8 cellular contexts compared by ENCODE assay signal in genomic region chr3:113698891-113699465, GRCh38. TPM values are rescaled to one million over a fixed set of nuclear protein-coding genes. Genes with fewer than 3 reads are reported as not detected.
A peak's percentile ranks its signal among the peaks of the same experiment; 100 is the strongest.
DNase-seq lines count a peak whose midpoint lies in the region; ATAC-seq and TF ChIP-seq lines count a peak whose summit lies in the region.

No MANE protein-coding gene starts in this region.

- peak overlapping the region; percentile 85 for H3K27ac Mint-ChIP-seq in T-helper 17 cell

- TF ChIP-seq POLR2A in sigmoid colon (IDR thresholded peaks at IDR 0.05) = no peak

- intact Hi-C loops in sigmoid colon (cut with DNase I) (loop anchor here (5.0 kb wide), 2 partner anchors 67 to 182 kb away; partner anchors contain the start of gene SPICE1), aorta (cut with DNase I) (loop anchor here in 1 of 2 donors (10.0 kb wide), 1 partner anchor 184 kb away; the partner anchor contains the start of gene SPICE1)

- TF ChIP-seq EP300 in sigmoid colon (IDR thresholded peaks at IDR 0.05) = no peak

- no peak overlapping the region for H3K4me3 Mint-ChIP-seq in T-helper 17 cell

- H3K36me3 Mint-ChIP-seq in T-helper 17 cell (ENCODE audit: low read depth) = peaks cover 2% of the 10 kb centered on the region

- no peak for TF ChIP-seq CTCF in fibroblast of the aortic adventitia (IDR thresholded peaks at IDR 0.05; ENCODE audit: insufficient read depth, low read length)
- TF ChIP-seq CTCF in sigmoid colon (IDR thresholded peaks at IDR 0.05) = no peak

- ATAC-seq in T-helper 17 cell (no peak), HG02970 (IDR thresholded peaks at IDR 0.05; ENCODE audit: low FRiP score, unreplicated experiment) (no peak), aorta (ENCODE audit: low FRiP score) (no peak), HG03571 (IDR thresholded peaks at IDR 0.05; ENCODE audit: unreplicated experiment) (no peak)

- H3K4me1 ChIP-seq in ES-I3 (ENCODE audit: insufficient read depth, low read length) (peaks cover 4% of the 10 kb centered on the region; the same call in 1 of the 2 replicates), sigmoid colon (peaks cover 0 to 28% (median 26%) of the 10 kb centered on the region in 4 donors), aorta (ENCODE audit: control insufficient read depth in 1 of 2, insufficient read depth in 2 of 2, low read length in 2 of 2) (peaks cover 0 to 8% of the 10 kb centered on the region in 2 donors)

- 13 to 35% methylated on average over 29 of the region's 29 CpGs for WGBS in sigmoid colon, 2 donors
- WGBS in aorta, 2 donors = 15 to 16% methylated on average over 29 of the region's 29 CpGs

- peak overlapping the region; percentile 39 for H3K4me3 ChIP-seq in fibroblast of the aortic adventitia (ENCODE audit: low read depth, low read length)
- peak overlapping the region in 3 of 4 donors; percentile 27 to 34 (median 30) for H3K4me3 ChIP-seq in sigmoid colon
- peak overlapping the region in 1 of 2 donors; percentile 43 for H3K4me3 ChIP-seq in aorta (ENCODE audit: low read length in 2 of 2)

- H3K27me3 Mint-ChIP-seq in T-helper 17 cell = no peaks in the 10 kb centered on the region

- H3K9me3 ChIP-seq in ES-I3 (ENCODE audit: control insufficient read depth, insufficient read depth, low read length) (no peaks in the 10 kb centered on the region), T-helper 17 cell (ENCODE audit: control insufficient read depth, low read length, poor library complexity, severe bottlenecking) (no peaks in the 10 kb centered on the region), sigmoid colon (no peaks in the 10 kb centered on the region), aorta (ENCODE audit: control insufficient read depth, low read length) (no peaks in the 10 kb centered on the region)

- H3K27ac ChIP-seq in sigmoid colon = peak overlapping the region; percentile 91 to 100 (median 100)
- peak overlapping the region in 1 of 2 donors; percentile 30 for H3K27ac ChIP-seq in aorta (ENCODE audit: low read depth in 1 of 2, low read length in 2 of 2)

- peaks cover 13% of the 10 kb centered on the region for H3K4me1 Mint-ChIP-seq in T-helper 17 cell

- H3K36me3 ChIP-seq in ES-I3 (ENCODE audit: insufficient read depth, low read length) (no peaks in the 10 kb centered on the region), sigmoid colon (no peaks in the 10 kb centered on the region), aorta (ENCODE audit: control insufficient read depth in 1 of 2, insufficient read depth in 2 of 2, low read length in 1 of 2) (no peaks in the 10 kb centered on the region)

- DNase-seq in T-helper 17 cell = peak in 1 of 3 donors; percentile 12
- no peak for DNase-seq in fibroblast of the aortic adventitia (ENCODE audit: low read depth)
- no peak for DNase-seq in sigmoid colon
- DNase-seq in aorta = no peak
- no peak for DNase-seq in cerebellar nuclear complex (lab: John Stamatoyannopoulos, UW)

- H3K27me3 ChIP-seq in sigmoid colon (no peaks in the 10 kb centered on the region), aorta (ENCODE audit: control insufficient read depth in 1 of 2, insufficient read depth in 2 of 2, low read length in 1 of 2) (no peaks in the 10 kb centered on the region)

- H3K9ac ChIP-seq in ES-I3 (ENCODE audit: low read depth, low read length) = peak overlapping the region; percentile 67

RNA-seq across cellular contexts. Expression of gene USF3, which starts 2.5 kb away (rescaled TPM):
- total RNA-seq in T-helper 17 cell = 10 to 100 TPM; 28.4 to 31.9 TPM
- 4.5 and 12.9 TPM in 2 replicates for total RNA-seq in fibroblast of the aortic adventitia (ENCODE audit: low replicate concordance)
- total RNA-seq in sigmoid colon = 10 to 100 TPM; 10.7 to 21.9 (median 18.2) TPM
- 1 to 10 TPM; 3.5 to 8.4 (median 4.8) TPM for polyA plus RNA-seq in sigmoid colon
- total RNA-seq in aorta = 10 to 100 TPM; 18.0 to 18.3 TPM
- 1 to 10 TPM; 3.3 to 6.2 TPM for polyA plus RNA-seq in aorta

RNA-seq across cellular contexts. Expression of gene NAA50, which starts 47.1 kb away (rescaled TPM):
- total RNA-seq in T-helper 17 cell = 10 to 100 TPM; 44.8 to 49.4 TPM
- 142 and 242 TPM in 2 replicates for total RNA-seq in fibroblast of the aortic adventitia (ENCODE audit: low replicate concordance)
- total RNA-seq in sigmoid colon = 10 to 100 TPM; 51.0 to 89.9 (median 75.8) TPM
- polyA plus RNA-seq in sigmoid colon = 10 to 100 TPM; 29.4 to 66.6 (median 40.5) TPM
- total RNA-seq in aorta = 10 to 100 TPM; 74.1 to 75.7 TPM
- 10 to 100 TPM; 30.6 to 31.5 TPM for polyA plus RNA-seq in aorta

RNA-seq across cellular contexts. Expression of gene ATP6V1A, which starts 47.9 kb away (rescaled TPM):
- 10 to 100 TPM; 15.1 to 18.3 TPM for total RNA-seq in T-helper 17 cell
- total RNA-seq in fibroblast of the aortic adventitia (ENCODE audit: low replicate concordance) = 63.5 and 81.0 TPM in 2 replicates
- 10 to 100 TPM; 19.4 to 34.6 (median 26.1) TPM for total RNA-seq in sigmoid colon
- polyA plus RNA-seq in sigmoid colon = 10 to 100 TPM; 15.0 to 22.2 (median 19.4) TPM
- 10 to 100 TPM; 38.4 to 42.7 TPM for total RNA-seq in aorta
- polyA plus RNA-seq in aorta = 10 to 100 TPM in 1 of 2 donors, 1 to 10 TPM in 1; 8.5 to 11.9 TPM
